In the genomic region with DNA sequence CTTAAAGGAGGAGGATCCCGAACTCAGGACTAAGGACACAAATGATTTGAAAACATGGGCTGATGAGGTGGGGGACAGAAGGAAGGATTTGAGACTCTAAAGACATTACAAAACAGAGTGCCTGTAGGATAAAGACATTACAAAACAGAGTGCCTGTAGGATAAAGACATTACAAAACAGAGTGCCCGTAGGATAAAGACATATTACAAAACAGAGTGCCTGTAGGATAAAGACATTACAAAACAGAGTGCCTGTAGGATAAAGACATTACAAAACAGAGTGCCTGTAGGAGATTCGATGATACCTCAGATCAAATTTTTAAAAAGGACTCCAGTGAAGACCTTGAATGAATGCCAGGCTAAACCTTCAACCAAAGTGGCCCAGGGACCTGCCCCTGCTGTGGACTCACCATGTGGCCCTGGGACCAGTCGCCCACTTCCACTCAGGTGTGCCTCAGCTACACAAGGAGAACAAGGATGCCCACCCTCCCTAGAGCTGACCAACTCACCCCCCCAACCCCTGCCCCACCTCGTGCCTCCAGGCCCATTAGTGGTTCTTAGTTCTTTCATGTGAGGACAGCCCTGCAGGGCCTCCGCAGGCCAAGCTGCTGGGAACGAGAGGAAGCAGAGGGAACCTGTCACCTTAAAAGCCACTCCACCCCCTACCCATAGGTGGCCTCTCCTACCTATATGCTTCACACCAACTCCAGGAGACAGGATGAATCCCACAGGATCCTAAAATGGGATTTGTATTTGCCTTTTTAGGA, we compare ENCODE assay signal across 9 cellular contexts. TPM values are rescaled to one million over a fixed set of nuclear protein-coding genes. Genes with fewer than 3 reads are reported as not detected.
DNase-seq lines count a peak whose midpoint lies in the region; ATAC-seq and TF ChIP-seq lines count a peak whose summit lies in the region.
"Had no signal": no experiment of that assay in that cellular context is flagged by ENCODE, and none has a peak within 500 bp of the region (broad histone marks: within the 10 kb centered on the region; RNA-seq: fewer than 3 reads in every experiment).

No MANE protein-coding gene starts in this region.

- DNase-seq in activated T-cell treated with anti-CD3 and anti-CD28 coated beads, Interleukin-2, amount 50 U/mL, for 48 hours, result peak; percentile 19 to 21
- no peak for DNase-seq in activated T-cell treated with anti-CD3 and anti-CD28 coated beads, Interleukin-2, amount 50 U/mL, for 4 hours
- DNase-seq in SKM-1 treated with dmso at 0.1 percent for 144 hours (lab: John Stamatoyannopoulos, UW; ENCODE audit: unreplicated experiment) (peak; percentile 69), fibroblast of villous mesenchyme (ENCODE audit: low read depth) (peak; percentile 38), stomach (no peak), NCI-H1092 (lab: John Stamatoyannopoulos, UW) (no peak), NCI-H2227 treated with DMSO at 0.1 percent for 48 hours (lab: John Stamatoyannopoulos, UW) (no peak)
- DNase-seq: HCEC 1CT had no signal

- ATAC-seq in activated T-cell treated with anti-CD3 and anti-CD28 coated beads, Interleukin-2, amount 50 U/mL, for 4 hours, result no peak
- no peak for ATAC-seq in HG02885 (IDR thresholded peaks at IDR 0.05; ENCODE audit: poor library complexity, unreplicated experiment)

- no peaks in the 10 kb centered on the region for H3K27me3 Mint-ChIP-seq in activated T-cell treated with anti-CD3 and anti-CD28 coated beads, Interleukin-2, amount 50 U/mL, for 4 hours (ENCODE audit: low read depth)

- no peaks in the 10 kb centered on the region for H3K36me3 ChIP-seq in stomach

- H3K4me1 Mint-ChIP-seq in activated T-cell treated with anti-CD3 and anti-CD28 coated beads, Interleukin-2, amount 50 U/mL, for 4 hours (ENCODE audit: low read depth), result peaks cover 89% of the 10 kb centered on the region

- no peaks in the 10 kb centered on the region for H3K9me3 Mint-ChIP-seq in activated T-cell treated with anti-CD3 and anti-CD28 coated beads, Interleukin-2, amount 50 U/mL, for 4 hours

- intact Hi-C loops in stomach (cut with DNase I; ENCODE audit: low total_unique reads), result no loop called here

- WGBS in stomach, 5 donors, result 69 to 81% (median 76%) methylated on average over 7 of the region's 7 CpGs

- H3K4me1 ChIP-seq in stomach, result peaks cover 4 to 59% (median 7%) of the 10 kb centered on the region in 4 donors

- TF ChIP-seq EP300 in stomach (IDR thresholded peaks at IDR 0.05), result no peak

- no peaks in the 10 kb centered on the region for H3K9me3 ChIP-seq in stomach

- H3K4me3 ChIP-seq in fibroblast of villous mesenchyme (ENCODE audit: low read depth, low read length), result no peak overlapping the region
- H3K4me3 ChIP-seq in stomach, result no peak overlapping the region

- H3K4me3 Mint-ChIP-seq in activated T-cell treated with anti-CD3 and anti-CD28 coated beads, Interleukin-2, amount 50 U/mL, for 4 hours, result no peak overlapping the region

- TF ChIP-seq CTCF in fibroblast of villous mesenchyme (IDR thresholded peaks at IDR 0.05; ENCODE audit: insufficient read depth, low read depth, low read length), result no peak
- TF ChIP-seq CTCF in stomach (IDR thresholded peaks at IDR 0.05), result no peak

- no peak for TF ChIP-seq POLR2A in stomach (IDR thresholded peaks at IDR 0.05)

- H3K27me3 ChIP-seq in stomach, result no peaks in the 10 kb centered on the region

- peak overlapping the region in 3 of 5 donors; percentile 56 to 72 (median 61) for H3K27ac ChIP-seq in stomach

- H3K36me3 Mint-ChIP-seq in activated T-cell treated with anti-CD3 and anti-CD28 coated beads, Interleukin-2, amount 50 U/mL, for 4 hours (ENCODE audit: insufficient read depth), result peaks cover 8% of the 10 kb centered on the region

RNA-seq across cellular contexts. Expression of a gene that starts 59.8 kb away (rescaled TPM):
- total RNA-seq in activated T-cell treated with anti-CD3 and anti-CD28 coated beads, Interleukin-2, amount 50 U/mL, for 4 hours, result 10 to 100 TPM; 11.1 to 26.1 (median 12.9) TPM
- total RNA-seq in fibroblast of villous mesenchyme (9.1 and 10.3 TPM in 2 replicates), stomach (10 to 100 TPM in 4 of 5 donors, 1 to 10 TPM in 1; 1.8 to 43.7 (median 27.5) TPM)
- polyA plus RNA-seq in stomach, result 10 to 100 TPM; 12.5 to 16.5 (median 13.0) TPM

Comparison
In these comparisons a context has a peak if more than half of its experiments do, and no peak if none do; other contexts are left out.
1. DNase-seq: peak in activated T-cell treated with anti-CD3 and anti-CD28 coated beads, Interleukin-2, amount 50 U/mL, for 48 hours (2 of 2), SKM-1 treated with dmso at 0.1 percent for 144 hours (single experiment) and fibroblast of villous mesenchyme (single experiment); none in activated T-cell treated with anti-CD3 and anti-CD28 coated beads, Interleukin-2, amount 50 U/mL, for 4 hours (single experiment), stomach (single experiment), NCI-H1092 (single experiment) and NCI-H2227 treated with DMSO at 0.1 percent for 48 hours (single experiment).